In genomic region chr5:131222731-131223130, GRCh38 we compare ENCODE assay signal across 21 cellular contexts. TPM values are rescaled to one million over a fixed set of nuclear protein-coding genes. Genes with fewer than 3 reads are reported as not detected.
A peak's percentile ranks its signal among the peaks of the same experiment; 100 is the strongest.
DNase-seq lines count a peak whose midpoint lies in the region; ATAC-seq and TF ChIP-seq lines count a peak whose summit lies in the region.
"Had no signal": no experiment of that assay in that cellular context is flagged by ENCODE, and none has a peak within 500 bp of the region (broad histone marks: within the 10 kb centered on the region; RNA-seq: fewer than 3 reads in every experiment).

No MANE protein-coding gene starts in this region.

- no peak overlapping the region for H2AK5ac ChIP-seq in IMR-90 (ENCODE audit: low read depth, low read length)

- H4K91ac ChIP-seq in IMR-90 (ENCODE audit: insufficient read depth, low read depth, low read length) = no peak overlapping the region

- no peak overlapping the region for H2BK15ac ChIP-seq in IMR-90 (ENCODE audit: low read depth, low read length)

- dilution Hi-C loops in IMR-90 (cut with HindIII; ENCODE audit: low sequenced_read_pairs, unreplicated experiment) = no loop called here

- no peak overlapping the region for H3K23ac ChIP-seq in IMR-90 (ENCODE audit: low read depth, low read length)

- in situ Hi-C loops in IMR-90 (cut with MboI; ENCODE audit: low sequenced_read_pairs) = no loop called here

- H3K79me1 ChIP-seq in IMR-90 (ENCODE audit: low read depth in 1 of 2, low read length in 2 of 2) = no peaks in the 10 kb centered on the region

- no peak overlapping the region for H2AFZ ChIP-seq in IMR-90 (replicated peaks; ENCODE audit: low read length, poor library complexity)

- no peaks in the 10 kb centered on the region for H3K9me3 Mint-ChIP-seq in activated CD4-positive, alpha-beta T cell treated with anti-CD3 and anti-CD28 coated beads, Interleukin-2, amount 10 ng/mL, durations not matched to agents 24 days and 14 days
- no peaks in the 10 kb centered on the region for H3K9me3 Mint-ChIP-seq in activated T-helper 2 cell treated with anti-CD3 and anti-CD28 coated beads, Interferon-gamma antibody, Interleukin-2, Interleukin-4, amounts not matched to agents 10 μg/mL and 5 μg/mL and 100 μg/mL, durations not matched to agents 14 hours and 24 hours and 36 hours
- H3K9me3 Mint-ChIP-seq: T-helper 1 cell treated with Interleukin-12 subunit alpha and Interleukin-12 subunit beta and Interleukin-4 antibody, amounts not matched to agents 30 μg/mL and 1 μg/mL, for 36 hours had no signal

- 0 out of 2 replicates have a peak, but pooled peaks cover 3% of the 10 kb centered on the region for H3K9me1 ChIP-seq in IMR-90 (ENCODE audit: insufficient read depth, low read length)

- no peak overlapping the region for H3K4me3 Mint-ChIP-seq in activated CD4-positive, alpha-beta T cell treated with anti-CD3 and anti-CD28 coated beads, Interleukin-2, amount 10 ng/mL, durations not matched to agents 24 days and 14 days
- H3K4me3 Mint-ChIP-seq in activated T-helper 2 cell treated with anti-CD3 and anti-CD28 coated beads, Interferon-gamma antibody, Interleukin-2, Interleukin-4, amounts not matched to agents 10 μg/mL and 5 μg/mL and 100 μg/mL, durations not matched to agents 14 hours and 24 hours and 36 hours (ENCODE audit: low read depth) = no peak overlapping the region
- H3K4me3 Mint-ChIP-seq: CD14-positive monocyte; T-helper 1 cell treated with Interleukin-12 subunit alpha and Interleukin-12 subunit beta and Interleukin-4 antibody, amounts not matched to agents 30 μg/mL and 1 μg/mL, for 36 hours had no signal

- H2AK9ac ChIP-seq in IMR-90 (replicated peaks; ENCODE audit: low read depth, low read length, poor library complexity) = no peak overlapping the region

- H3K36me3 ChIP-seq in GM06990 (ENCODE audit: control insufficient read depth, insufficient read depth, low read length) (peaks cover 1% of the 10 kb centered on the region; the same call in 1 of the 2 replicates), IMR-90 (ENCODE audit: control insufficient read depth, insufficient read depth, low read length) (no peaks in the 10 kb centered on the region)
- H3K36me3 ChIP-seq: SJSA1 had no signal

- H3K27me3 ChIP-seq in GM06990 (replicated peaks; ENCODE audit: control insufficient read depth, insufficient read depth, low read length) (no peaks in the 10 kb centered on the region), IMR-90 (ENCODE audit: control insufficient read depth, insufficient read depth, low read length) (no peaks in the 10 kb centered on the region)
- H3K27me3 ChIP-seq: SJSA1 had no signal

- no peak overlapping the region for H4K8ac ChIP-seq in IMR-90 (ENCODE audit: low read depth in 2 of 2, low read length in 2 of 2)

- 0 out of 2 replicates have a peak overlapping the region, but pooled peaks have one; percentile 37 for H3K4ac ChIP-seq in IMR-90 (ENCODE audit: low read depth, low read length)

- intact Hi-C loops in activated CD4-positive, alpha-beta T cell treated with anti-CD3 and anti-CD28 coated beads, Interleukin-2, amount 10 ng/mL, durations not matched to agents 24 days and 14 days (cut with micrococcal nuclease) = no loop called here
- intact Hi-C loops in IMR-90 (cut with micrococcal nuclease) = no loop called here
- intact Hi-C loops in activated T-helper 2 cell treated with anti-CD3 and anti-CD28 coated beads, Interferon-gamma antibody, Interleukin-2, Interleukin-4, amounts not matched to agents 10 μg/mL and 5 μg/mL and 100 μg/mL, durations not matched to agents 14 hours and 24 hours and 36 hours (cut with micrococcal nuclease) = no loop called here

- peak overlapping the region; percentile 35 for H3K4me3 ChIP-seq in GM06990 (replicated peaks; ENCODE audit: low read depth, low read length)
- no peak overlapping the region for H3K4me3 ChIP-seq in IMR-90 (ENCODE audit: insufficient read depth, low read depth, low read length)
- H3K4me3 ChIP-seq: SJSA1 had no signal

- H3K56ac ChIP-seq in IMR-90 (ENCODE audit: extremely low read depth, insufficient read depth, low read length) = no peak overlapping the region

- H3K4me1 ChIP-seq in IMR-90 (ENCODE audit: control insufficient read depth, insufficient read depth, low read length) = peaks cover 9% of the 10 kb centered on the region

- H2BK5ac ChIP-seq in IMR-90 (ENCODE audit: low read depth, low read length, poor library complexity, severe bottlenecking) = no peak overlapping the region

- peaks cover 2% of the 10 kb centered on the region for H3K36me3 Mint-ChIP-seq in activated CD4-positive, alpha-beta T cell treated with anti-CD3 and anti-CD28 coated beads, Interleukin-2, amount 10 ng/mL, durations not matched to agents 24 days and 14 days (ENCODE audit: low read depth)
- H3K36me3 Mint-ChIP-seq in activated T-helper 2 cell treated with anti-CD3 and anti-CD28 coated beads, Interferon-gamma antibody, Interleukin-2, Interleukin-4, amounts not matched to agents 10 μg/mL and 5 μg/mL and 100 μg/mL, durations not matched to agents 14 hours and 24 hours and 36 hours (ENCODE audit: low read depth) = peaks cover 5% of the 10 kb centered on the region

- peak; percentile 50 for DNase-seq in activated CD4-positive, alpha-beta T cell treated with anti-CD3 and anti-CD28 coated beads, Interleukin-2, amount 10 ng/mL, durations not matched to agents 24 days and 14 days
- no peak for DNase-seq in activated CD4-positive, alpha-beta T cell treated with anti-CD3 and anti-CD28 coated beads for 1 hour
- DNase-seq in GM06990 (ENCODE audit: extremely low read depth, insufficient read length) (no peak), IMR-90 (no peak)
- no peak for DNase-seq in activated T-helper 2 cell treated with anti-CD3 and anti-CD28 coated beads, Interferon-gamma antibody, Interleukin-2, Interleukin-4, amounts not matched to agents 10 μg/mL and 5 μg/mL and 100 μg/mL, durations not matched to agents 14 hours and 24 hours and 36 hours (ENCODE audit: low spot score)
- DNase-seq: EL; KBM-7; NCI-H1092 treated with DMSO at 0.1 percent for 48 hours; NCI-H1436 treated with DMSO at 0.1 percent for 48 hours; NCI-H2029; NCI-H2171; NCI-H345; NCI-H524; NCI-H774; NK-92 treated with Interleukin-12 subunit alpha and Interleukin-12 subunit beta, amount 100 ng/mL, for 24 hours had no signal

- no peak for TF ChIP-seq POLR2A in IMR-90 (IDR thresholded peaks at IDR 0.05; ENCODE audit: low read depth, low read length)

- CTCF ChIA-PET in IMR-90 (lab: Yijun Ruan, JAX) = interaction anchor here (0.6 kb wide), 1 partner anchor 26 kb away, joined by 3 read pairs; no protein-coding TSS in a partner anchor

- POLR2A ChIA-PET in IMR-90 (lab: Charles Lee; ENCODE audit: unreplicated experiment) = no interaction called here

- ATAC-seq in IMR-90 (ENCODE audit: low read depth) = no peak
- ATAC-seq in HG02610 (IDR thresholded peaks at IDR 0.05; ENCODE audit: unreplicated experiment) = no peak
- ATAC-seq in GM19463 (IDR thresholded peaks at IDR 0.05; ENCODE audit: unreplicated experiment) = no peak

- H3K14ac ChIP-seq in IMR-90 (replicated peaks; ENCODE audit: low read depth, low read length) = no peak overlapping the region

- H2BK20ac ChIP-seq in IMR-90 (ENCODE audit: low read depth, low read length) = 0 out of 2 replicates have a peak overlapping the region, but pooled peaks have one; percentile 51

- no peak overlapping the region for H3K18ac ChIP-seq in IMR-90 (ENCODE audit: low read depth, low read length)

- no peaks in the 10 kb centered on the region for H4K20me1 ChIP-seq in IMR-90 (ENCODE audit: insufficient read depth, low read length)

- H3K27ac Mint-ChIP-seq in activated CD4-positive, alpha-beta T cell treated with anti-CD3 and anti-CD28 coated beads, Interleukin-2, amount 10 ng/mL, durations not matched to agents 24 days and 14 days = no peak overlapping the region
- H3K27ac Mint-ChIP-seq in activated T-helper 2 cell treated with anti-CD3 and anti-CD28 coated beads, Interferon-gamma antibody, Interleukin-2, Interleukin-4, amounts not matched to agents 10 μg/mL and 5 μg/mL and 100 μg/mL, durations not matched to agents 14 hours and 24 hours and 36 hours = no peak overlapping the region
- H3K27ac Mint-ChIP-seq: T-helper 1 cell treated with Interleukin-12 subunit alpha and Interleukin-12 subunit beta and Interleukin-4 antibody, amounts not matched to agents 30 μg/mL and 1 μg/mL, for 36 hours had no signal

- BruUV-seq in IMR-90 (replicated peaks; lab: Mats Ljungman, UMichigan) = no TSS peak

- no peak overlapping the region for H3K4me2 ChIP-seq in IMR-90 (ENCODE audit: low read depth, low read length)

- no peak for TF ChIP-seq CTCF in GM06990 (IDR thresholded peaks at IDR 0.05; ENCODE audit: insufficient read depth, low read length, poor library complexity, severe bottlenecking)
- no peak for TF ChIP-seq CTCF in IMR-90 (conservative IDR thresholded peaks at IDR 0.05; ENCODE audit: low read depth, low read length)

- H2BK120ac ChIP-seq in IMR-90 (ENCODE audit: low read depth, low read length) = no peak overlapping the region

- H3K9me3 ChIP-seq in IMR-90 (ENCODE audit: control insufficient read depth, insufficient read depth, low read length) = no peaks in the 10 kb centered on the region
- H3K9me3 ChIP-seq: SJSA1 had no signal

- TF ChIP-seq RAD21 in IMR-90 (IDR thresholded peaks at IDR 0.05; ENCODE audit: low read length) = no peak

- H3K9ac ChIP-seq in IMR-90 (ENCODE audit: low read depth, low read length) = no peak overlapping the region

- H3K27ac ChIP-seq in IMR-90 (ENCODE audit: insufficient read depth, low read length) (no peak overlapping the region), cingulate gyrus (ENCODE audit: low read depth, low read length) (peak overlapping the region; percentile 4)
- H3K27ac ChIP-seq: SJSA1 had no signal

- peaks cover 7% of the 10 kb centered on the region for H3K4me1 Mint-ChIP-seq in activated CD4-positive, alpha-beta T cell treated with anti-CD3 and anti-CD28 coated beads, Interleukin-2, amount 10 ng/mL, durations not matched to agents 24 days and 14 days
- peaks cover 17% of the 10 kb centered on the region for H3K4me1 Mint-ChIP-seq in activated T-helper 2 cell treated with anti-CD3 and anti-CD28 coated beads, Interferon-gamma antibody, Interleukin-2, Interleukin-4, amounts not matched to agents 10 μg/mL and 5 μg/mL and 100 μg/mL, durations not matched to agents 14 hours and 24 hours and 36 hours (ENCODE audit: low read depth)

- no peak overlapping the region for H4K5ac ChIP-seq in IMR-90 (ENCODE audit: low read depth, low read length)

- H3K27me3 Mint-ChIP-seq in activated CD4-positive, alpha-beta T cell treated with anti-CD3 and anti-CD28 coated beads, Interleukin-2, amount 10 ng/mL, durations not matched to agents 24 days and 14 days = no peaks in the 10 kb centered on the region
- H3K27me3 Mint-ChIP-seq in activated T-helper 2 cell treated with anti-CD3 and anti-CD28 coated beads, Interferon-gamma antibody, Interleukin-2, Interleukin-4, amounts not matched to agents 10 μg/mL and 5 μg/mL and 100 μg/mL, durations not matched to agents 14 hours and 24 hours and 36 hours (ENCODE audit: low read depth) = no peaks in the 10 kb centered on the region

RNA-seq across cellular contexts. Expression of gene CDC42SE2, which starts 41.1 kb away (rescaled TPM):
- 96.2 and 99.0 TPM in 2 replicates for total RNA-seq in activated CD4-positive, alpha-beta T cell treated with anti-CD3 and anti-CD28 coated beads, Interleukin-2, amount 10 ng/mL, durations not matched to agents 24 days and 14 days
- total RNA-seq in IMR-90 (2012; rRNA removed) = 19.4 and 44.2 TPM in 2 replicates
- polyA plus RNA-seq in IMR-90 (2012; rRNA removed) = 8.8 and 12.5 TPM in 2 replicates
- 2.0 and 2.8 TPM in 2 replicates for polyA plus RNA-seq in IMR-90 (2012; cell fraction: cytosol; rRNA removed)
- polyA plus RNA-seq in IMR-90 (2012; cell fraction: nucleus; rRNA removed; ENCODE audit: low replicate concordance) = 1.1 and 22.9 TPM in 2 replicates
- 89.5 and 91.0 TPM in 2 replicates for total RNA-seq in activated T-helper 2 cell treated with anti-CD3 and anti-CD28 coated beads, Interferon-gamma antibody, Interleukin-2, Interleukin-4, amounts not matched to agents 10 μg/mL and 5 μg/mL and 100 μg/mL, durations not matched to agents 14 hours and 24 hours and 36 hours

RNA-seq across cellular contexts. Expression of gene LYRM7, which starts 52.0 kb away (rescaled TPM):
- 17.9 and 18.1 TPM in 2 replicates for total RNA-seq in activated CD4-positive, alpha-beta T cell treated with anti-CD3 and anti-CD28 coated beads, Interleukin-2, amount 10 ng/mL, durations not matched to agents 24 days and 14 days
- 3.4 and 6.4 TPM in 2 replicates for total RNA-seq in IMR-90 (2012; rRNA removed)
- polyA plus RNA-seq in IMR-90 (2012; rRNA removed) = 1.6 and 2.5 TPM in 2 replicates
- polyA plus RNA-seq in IMR-90 (2012; cell fraction: cytosol; rRNA removed) = 0.37 and 0.81 TPM in 2 replicates
- 2.6 and 3.6 TPM in 2 replicates for polyA plus RNA-seq in IMR-90 (2012; cell fraction: nucleus; rRNA removed; ENCODE audit: low replicate concordance)
- 14.0 and 20.3 TPM in 2 replicates for total RNA-seq in activated T-helper 2 cell treated with anti-CD3 and anti-CD28 coated beads, Interferon-gamma antibody, Interleukin-2, Interleukin-4, amounts not matched to agents 10 μg/mL and 5 μg/mL and 100 μg/mL, durations not matched to agents 14 hours and 24 hours and 36 hours

RNA-seq across cellular contexts. Expression of gene HINT1, which starts 57.7 kb away (rescaled TPM):
- total RNA-seq in activated CD4-positive, alpha-beta T cell treated with anti-CD3 and anti-CD28 coated beads, Interleukin-2, amount 10 ng/mL, durations not matched to agents 24 days and 14 days = 280 and 282 TPM in 2 replicates
- total RNA-seq in IMR-90 (2012; rRNA removed) = 179 and 181 TPM in 2 replicates
- polyA plus RNA-seq in IMR-90 (2012; rRNA removed) = 347 and 352 TPM in 2 replicates
- 142 and 333 TPM in 2 replicates for polyA plus RNA-seq in IMR-90 (2012; cell fraction: cytosol; rRNA removed)
- 86.7 and 151 TPM in 2 replicates for polyA plus RNA-seq in IMR-90 (2012; cell fraction: nucleus; rRNA removed; ENCODE audit: low replicate concordance)
- 279 and 282 TPM in 2 replicates for total RNA-seq in activated T-helper 2 cell treated with anti-CD3 and anti-CD28 coated beads, Interferon-gamma antibody, Interleukin-2, Interleukin-4, amounts not matched to agents 10 μg/mL and 5 μg/mL and 100 μg/mL, durations not matched to agents 14 hours and 24 hours and 36 hours
